Comparison of ENCODE assay signal across 39 cellular contexts in the genomic region with DNA sequence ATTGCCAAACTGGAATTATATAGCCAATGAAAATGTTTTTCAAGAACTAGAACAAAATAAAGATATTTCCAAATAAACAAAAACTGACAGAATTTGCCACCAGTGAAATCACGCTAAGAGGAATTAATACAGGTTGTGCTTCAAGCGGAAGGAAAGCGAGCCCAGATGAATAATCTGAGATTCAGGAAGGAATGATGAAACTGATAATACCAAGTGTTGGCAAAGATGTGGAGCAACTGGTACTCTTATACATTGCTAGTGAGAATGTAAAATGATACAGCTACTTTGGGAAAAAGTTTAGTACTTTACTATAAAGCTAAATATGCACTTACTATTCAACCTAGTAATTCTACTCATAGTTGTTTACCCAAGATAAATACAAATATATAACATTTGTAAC. TPM values are rescaled to one million over a fixed set of nuclear protein-coding genes. Genes with fewer than 3 reads are reported as not detected.
"Had no signal": no experiment of that assay in that cellular context is flagged by ENCODE, and none has a peak within 500 bp of the region (broad histone marks: within the 10 kb centered on the region; RNA-seq: fewer than 3 reads in every experiment).

No MANE protein-coding gene starts in this region.

- FAIRE-seq: astrocyte, bronchial epithelial cell had no signal

- DNase-seq: activated effector memory CD4-positive, alpha-beta T cell treated with anti-CD3 and anti-CD28 coated beads, Interleukin-2, amount 50 U/mL, for 16 hours; activated effector memory CD4-positive, alpha-beta T cell treated with Interleukin-2 at 50 U/mL for 16 hours; activated gamma-delta T cell; activated gamma-delta T cell treated with Interleukin-2 at 50 U/mL for 16 hours; activated naive CD4-positive, alpha-beta T cell; activated naive CD4-positive, alpha-beta T cell treated with anti-CD3 and anti-CD28 coated beads for 36 hours; activated naive CD4-positive, alpha-beta T cell treated with anti-CD3 and anti-CD28 coated beads, Interleukin-2, amount 10 ng/mL, durations not matched to agents 7 days and 5 days; activated naive CD4-positive, alpha-beta T cell treated with anti-CD3 and anti-CD28 coated beads, Interleukin-2, amount 50 U/mL, for 16 hours; activated naive CD4-positive, alpha-beta T cell treated with Interleukin-2 at 50 U/mL for 16 hours; activated naive CD8-positive, alpha-beta T cell treated with anti-CD3 and anti-CD28 coated beads for 36 hours; activated naive CD8-positive, alpha-beta T cell treated with anti-CD3 and anti-CD28 coated beads, Interleukin-2, amount 10 ng/mL, durations not matched to agents 7 days and 5 days; activated naive CD8-positive, alpha-beta T cell treated with anti-CD3 and anti-CD28 coated beads, Interleukin-2, amount 50 U/mL, for 24 hours; activated T-cell treated with anti-CD3 and anti-CD28 coated beads, Interleukin-2, amount 50 U/mL, for 1 hour; activated T-cell treated with anti-CD3 and anti-CD28 coated beads, Interleukin-2, amount 50 U/mL, for 24 hours; activated T-cell treated with anti-CD3 and anti-CD28 coated beads, Interleukin-2, amount 50 U/mL, for 4 hours; activated T-cell treated with anti-CD3 and anti-CD28 coated beads, Interleukin-2, amount 50 U/mL, for 48 hours; activated T-cell treated with anti-CD3 and anti-CD28 coated beads, Interleukin-2, amount 50 U/mL, for 72 hours; adrenal gland; amniotic stem cell; amygdala; anterior cingulate cortex; aorta; body of pancreas; brain microvascular endothelial cell; caudate nucleus; central memory CD4-positive, alpha-beta T cell; cerebellar nuclear complex had no signal

- H3K27ac ChIP-seq: adrenal gland, ascending aorta, body of pancreas, brain microvascular endothelial cell, breast epithelium, cardiac muscle cell had no signal

- H3K4me3 ChIP-seq: adrenal gland, ascending aorta, body of pancreas, breast epithelium, cardiac muscle cell had no signal

- ATAC-seq: activated naive CD4-positive, alpha-beta T cell treated with anti-CD3 and anti-CD28 coated beads, Interleukin-2, amount 50 U/mL, for 72 hours; activated naive CD8-positive, alpha-beta T cell treated with anti-CD3 and anti-CD28 coated beads, Interleukin-2, amount 50 U/mL, for 24 hours; activated T-cell treated with anti-CD3 and anti-CD28 coated beads, Interleukin-2, amount 50 U/mL, for 4 hours; activated T-cell treated with anti-CD3 and anti-CD28 coated beads, Interleukin-2, amount 50 U/mL, for 72 hours; activated T-helper 17 cell treated with anti-CD3 and anti-CD28 coated beads, Interleukin-2, amount 50 U/mL, for 72 hours; body of pancreas had no signal

- H3K9me3 ChIP-seq: ascending aorta, body of pancreas, breast epithelium had no signal

- H3K27me3 ChIP-seq: adrenal gland, ascending aorta, body of pancreas, brain microvascular endothelial cell, breast epithelium, cardiac muscle cell had no signal

- H3K4me1 ChIP-seq: adrenal gland, ascending aorta, body of pancreas, breast epithelium had no signal

- H3K36me3 ChIP-seq: adrenal gland, ascending aorta, brain microvascular endothelial cell, breast epithelium, cardiac muscle cell had no signal

RNA-seq across cellular contexts. Expression of a gene that starts 30.8 kb away (rescaled TPM):
- total RNA-seq: activated naive CD4-positive, alpha-beta T cell treated with anti-CD3 and anti-CD28 coated beads for 36 hours; activated naive CD4-positive, alpha-beta T cell treated with anti-CD3 and anti-CD28 coated beads, Interleukin-2, amount 50 U/mL, for 72 hours; activated naive CD8-positive, alpha-beta T cell treated with anti-CD3 and anti-CD28 coated beads for 36 hours; activated naive CD8-positive, alpha-beta T cell treated with anti-CD3 and anti-CD28 coated beads, Interleukin-2, amount 10 ng/mL, durations not matched to agents 7 days and 5 days; activated T-cell treated with anti-CD3 and anti-CD28 coated beads, Interleukin-2, amount 50 U/mL, for 4 hours; activated T-cell treated with anti-CD3 and anti-CD28 coated beads, Interleukin-2, amount 50 U/mL, for 72 hours; activated T-helper 1 cell treated with anti-CD3 and anti-CD28 coated beads, Interleukin-12 subunit alpha, Interleukin-12 subunit beta, Interleukin-2, Interleukin-4 antibody, amounts not matched to agents 30 ng/mL and 10 ng/mL and 1 ng/mL, durations not matched to agents 14 hours and 24 hours and 36 hours; activated T-helper 17 cell treated with anti-CD3 and anti-CD28 coated beads, Interleukin-2, amount 50 U/mL, for 72 hours; activated T-helper 2 cell treated with anti-CD3 and anti-CD28 coated beads, Interferon-gamma antibody, Interleukin-2, Interleukin-4, amounts not matched to agents 10 μg/mL and 5 μg/mL and 100 μg/mL, durations not matched to agents 14 hours and 24 hours and 36 hours; adrenal gland; aorta; ascending aorta; astrocyte; body of pancreas; breast epithelium; bronchial epithelial cell; cardiac muscle cell; cardiac septum; cerebellum; chondrocyte had no signal
- polyA plus RNA-seq: adrenal gland, cardiac muscle cell had no signal

RNA-seq across cellular contexts. Expression of a gene that starts 42.1 kb away (rescaled TPM):
- total RNA-seq: activated naive CD4-positive, alpha-beta T cell treated with anti-CD3 and anti-CD28 coated beads for 36 hours; activated naive CD4-positive, alpha-beta T cell treated with anti-CD3 and anti-CD28 coated beads, Interleukin-2, amount 50 U/mL, for 72 hours; activated naive CD8-positive, alpha-beta T cell treated with anti-CD3 and anti-CD28 coated beads for 36 hours; activated naive CD8-positive, alpha-beta T cell treated with anti-CD3 and anti-CD28 coated beads, Interleukin-2, amount 10 ng/mL, durations not matched to agents 7 days and 5 days; activated T-cell treated with anti-CD3 and anti-CD28 coated beads, Interleukin-2, amount 50 U/mL, for 4 hours; activated T-cell treated with anti-CD3 and anti-CD28 coated beads, Interleukin-2, amount 50 U/mL, for 72 hours; activated T-helper 1 cell treated with anti-CD3 and anti-CD28 coated beads, Interleukin-12 subunit alpha, Interleukin-12 subunit beta, Interleukin-2, Interleukin-4 antibody, amounts not matched to agents 30 ng/mL and 10 ng/mL and 1 ng/mL, durations not matched to agents 14 hours and 24 hours and 36 hours; activated T-helper 17 cell treated with anti-CD3 and anti-CD28 coated beads, Interleukin-2, amount 50 U/mL, for 72 hours; activated T-helper 2 cell treated with anti-CD3 and anti-CD28 coated beads, Interferon-gamma antibody, Interleukin-2, Interleukin-4, amounts not matched to agents 10 μg/mL and 5 μg/mL and 100 μg/mL, durations not matched to agents 14 hours and 24 hours and 36 hours; adrenal gland; aorta; ascending aorta; astrocyte; body of pancreas; bronchial epithelial cell; cardiac muscle cell; cardiac septum; cerebellum; chondrocyte had no signal
- polyA plus RNA-seq: cardiac muscle cell had no signal
